ENCODE assay signal across 10 cellular contexts in genomic region chr1:165235158-165235776, GRCh38.
DNase-seq lines count a peak whose midpoint lies in the region; ATAC-seq, FAIRE-seq and TF ChIP-seq lines count a peak whose summit lies in the region.
"Had no signal": no experiment of that assay in that cellular context is flagged by ENCODE, and none has a peak within 500 bp of the region (broad histone marks: within the 10 kb centered on the region; RNA-seq: fewer than 3 reads in every experiment).

No MANE protein-coding gene starts in this region.

- peaks cover 0 to 11% (median 0%) of the 10 kb centered on the region in 3 donors for H3K27me3 ChIP-seq in psoas muscle (ENCODE audit: insufficient read depth in 3 of 3, low read length in 2 of 3)

- peak; percentile 34 for DNase-seq in ELF-1 (ENCODE audit: low read depth, low spot score)
- DNase-seq in NCI-H748 treated with DMSO at 0.1 percent for 48 hours (lab: John Stamatoyannopoulos, UW): peak; percentile 63
- no peak for DNase-seq in left cardiac atrium
- peak; percentile 12 to 52 for DNase-seq in psoas muscle
- no peak for DNase-seq in effector CD8-positive, alpha-beta T cell (lab: John Stamatoyannopoulos, UW)
- DNase-seq in GM12892 (ENCODE audit: insufficient read length): no peak
- DNase-seq in NCI-H1436 treated with DMSO at 0.1 percent for 48 hours (lab: John Stamatoyannopoulos, UW): no peak
- DNase-seq: stimulated activated CD4-positive, alpha-beta T cell treated with anti-CD3 and anti-CD28 coated beads, Interleukin-2, amount 100 ng/mL, for 48 hours had no signal

- WGBS in psoas muscle, 3 donors: 6 to 10% (median 7%) methylated on average over 53 to 56 of the region's 56 CpGs

- TF ChIP-seq CTCF in psoas muscle (IDR thresholded peaks at IDR 0.05): no peak

- no peaks in the 10 kb centered on the region for H3K36me3 ChIP-seq in psoas muscle (ENCODE audit: insufficient read depth in 1 of 2, low read depth in 1 of 2)

- H3K9me3 ChIP-seq in psoas muscle: no peaks in the 10 kb centered on the region

- no peak for TF ChIP-seq POLR2A in GM12892 (IDR thresholded peaks at IDR 0.05; ENCODE audit: low read depth, low read length)

- ATAC-seq in left cardiac atrium (peak; percentile 50 to 89), psoas muscle (peak; percentile 44 to 70 (median 56)), HG03196 (IDR thresholded peaks at IDR 0.05; ENCODE audit: unreplicated experiment) (no peak)

- no peak overlapping the region for H3K27ac ChIP-seq in psoas muscle

- intact Hi-C loops in left cardiac atrium (cut with DNase I): no loop called here
- intact Hi-C loops in psoas muscle (cut with DNase I): no loop called here

- no peak for FAIRE-seq in GM12892 (lab: Jason Lieb, UNC)
- FAIRE-seq: G401.6 had no signal

- H3K4me1 ChIP-seq in psoas muscle: peaks cover 12% of the 10 kb centered on the region

- peak overlapping the region; percentile 65 for H3K4me3 ChIP-seq in psoas muscle

Comparison
In these comparisons a context has a peak if more than half of its experiments do, and no peak if none do; other contexts are left out.
1. DNase-seq: peak in ELF-1 (single experiment), NCI-H748 treated with DMSO at 0.1 percent for 48 hours (single experiment) and psoas muscle (2 of 2); none in left cardiac atrium (single experiment), effector CD8-positive, alpha-beta T cell (single experiment), GM12892 (single experiment) and NCI-H1436 treated with DMSO at 0.1 percent for 48 hours (single experiment).